ENCODE assay signal across 32 cellular contexts in the genomic region with DNA sequence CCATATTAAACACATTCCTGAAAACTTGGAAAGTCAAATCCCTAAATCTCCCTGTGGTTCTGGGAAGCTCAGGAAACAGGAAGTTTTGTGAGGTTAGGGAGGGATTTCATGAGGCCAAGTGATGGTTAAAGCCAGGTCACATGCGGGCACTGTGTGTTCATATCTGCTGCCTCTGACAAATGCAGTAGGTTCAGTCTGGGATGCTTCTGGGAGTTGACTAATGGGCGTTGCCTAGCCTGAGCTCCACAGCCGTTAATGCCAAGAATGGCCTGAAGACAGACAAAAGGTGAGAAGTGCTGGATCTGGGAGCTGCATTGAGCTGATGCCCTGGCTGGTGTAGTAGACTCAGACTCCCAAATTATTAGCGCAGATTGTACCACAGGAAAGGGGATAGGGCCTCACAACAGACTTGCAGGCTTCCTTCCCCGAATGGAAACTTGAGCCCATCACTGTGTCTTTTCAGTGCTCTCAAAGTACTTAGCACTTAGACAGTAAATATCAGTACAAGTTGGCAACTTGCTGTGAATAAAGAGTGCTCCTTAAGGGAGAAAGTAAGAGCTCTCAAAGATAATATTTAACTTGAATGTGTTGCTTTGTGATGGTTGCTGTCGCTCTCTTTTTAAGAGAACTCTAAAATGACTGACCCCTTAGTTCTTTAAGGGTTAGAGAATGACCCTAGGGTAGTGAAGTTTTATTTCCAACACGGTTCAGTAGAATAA. TPM values are rescaled to one million over a fixed set of nuclear protein-coding genes. Genes with fewer than 3 reads are reported as not detected.
A peak's percentile ranks its signal among the peaks of the same experiment; 100 is the strongest.
DNase-seq lines count a peak whose midpoint lies in the region; ATAC-seq and TF ChIP-seq lines count a peak whose summit lies in the region.
"Had no signal": no experiment of that assay in that cellular context is flagged by ENCODE, and none has a peak within 500 bp of the region (broad histone marks: within the 10 kb centered on the region; RNA-seq: fewer than 3 reads in every experiment).

No MANE protein-coding gene starts in this region.

- no peak overlapping the region for H3K4me3 Mint-ChIP-seq in activated T-helper 17 cell treated with anti-CD3 and anti-CD28 coated beads, Interleukin-2, amount 50 U/mL, for 72 hours
- H3K4me3 Mint-ChIP-seq: activated CD4-positive, alpha-beta memory T cell treated with anti-CD3 and anti-CD28 coated beads for 36 hours; nephron; T-cell had no signal

- H3K9me3 ChIP-seq in GM23248 (ENCODE audit: low read depth) (no peaks in the 10 kb centered on the region), trophoblast cell (ENCODE audit: insufficient read depth, low read depth, low read length) (no peaks in the 10 kb centered on the region), osteoblast (ENCODE audit: low read depth, low read length) (no peaks in the 10 kb centered on the region)
- H3K9me3 ChIP-seq: BE2C, MG63, pancreas, right atrium auricular region, transverse colon had no signal

- H3K14ac ChIP-seq in trophoblast cell (ENCODE audit: low read length), result no peak overlapping the region

- no peak overlapping the region for H3K4ac ChIP-seq in trophoblast cell (ENCODE audit: low read depth, low read length)

- no peak overlapping the region for H3K9ac ChIP-seq in GM23248
- H3K9ac ChIP-seq in trophoblast cell (ENCODE audit: low read length), result no peak overlapping the region

- H2AK5ac ChIP-seq in trophoblast cell (ENCODE audit: low read length), result no peak overlapping the region

- in situ Hi-C loops in GM23248 (cut with MboI), result no loop called here

- no peak overlapping the region for H3K23ac ChIP-seq in trophoblast cell (ENCODE audit: low read length)

- TF ChIP-seq CTCF in fibroblast of villous mesenchyme (IDR thresholded peaks at IDR 0.05; ENCODE audit: insufficient read depth, low read depth, low read length) (no peak), osteoblast (IDR thresholded peaks at IDR 0.05; ENCODE audit: extremely low read depth, low read depth, low read length) (no peak)

- H3K79me1 ChIP-seq in trophoblast cell (ENCODE audit: low read length), result no peaks in the 10 kb centered on the region

- H3K36me3 ChIP-seq in GM23248 (ENCODE audit: low read depth), result peaks cover 8% of the 10 kb centered on the region; the same call in 1 of the 2 replicates
- H3K36me3 ChIP-seq in trophoblast cell (ENCODE audit: control insufficient read depth in 1 of 2, insufficient read depth in 2 of 2, low read length in 2 of 2), result peaks cover 0 to 3% of the 10 kb centered on the region in 2 experiments
- H3K36me3 ChIP-seq in osteoblast (ENCODE audit: insufficient read depth, low read length), result no peaks in the 10 kb centered on the region
- H3K36me3 ChIP-seq: BE2C, MG63, pancreas, right atrium auricular region, transverse colon had no signal

- peaks cover 5% of the 10 kb centered on the region for H3K4me1 Mint-ChIP-seq in activated T-helper 17 cell treated with anti-CD3 and anti-CD28 coated beads, Interleukin-2, amount 50 U/mL, for 72 hours
- H3K4me1 Mint-ChIP-seq: nephron, T-cell had no signal

- H3K27me3 ChIP-seq in GM23248 (replicated peaks; ENCODE audit: insufficient read depth), result no peaks in the 10 kb centered on the region
- H3K27me3 ChIP-seq in trophoblast cell (ENCODE audit: insufficient read depth, low read length), result no peaks in the 10 kb centered on the region
- H3K27me3 ChIP-seq in osteoblast (ENCODE audit: insufficient read depth, low read length), result no peaks in the 10 kb centered on the region
- H3K27me3 ChIP-seq: BE2C, MG63, pancreas, right atrium auricular region had no signal

- H3K18ac ChIP-seq in trophoblast cell (ENCODE audit: low read length), result no peak overlapping the region

- H3K4me1 ChIP-seq in GM23248 (ENCODE audit: insufficient read depth), result no peaks in the 10 kb centered on the region
- H3K4me1 ChIP-seq in trophoblast cell (ENCODE audit: control insufficient read depth in 1 of 2, insufficient read depth in 2 of 2, low read length in 2 of 2), result no peaks in the 10 kb centered on the region
- no peaks in the 10 kb centered on the region for H3K4me1 ChIP-seq in osteoblast (ENCODE audit: insufficient read depth, low read length)
- H3K4me1 ChIP-seq: BE2C, pancreas, right atrium auricular region, transverse colon had no signal

- H2AFZ ChIP-seq in GM23248, result no peak overlapping the region
- no peak overlapping the region for H2AFZ ChIP-seq in trophoblast cell (ENCODE audit: insufficient read depth, low read length, poor library complexity)
- H2AFZ ChIP-seq in osteoblast (ENCODE audit: low read length), result no peak overlapping the region

- peaks cover 3% of the 10 kb centered on the region for H3K27me3 Mint-ChIP-seq in activated T-helper 17 cell treated with anti-CD3 and anti-CD28 coated beads, Interleukin-2, amount 50 U/mL, for 72 hours
- H3K27me3 Mint-ChIP-seq: activated CD4-positive, alpha-beta memory T cell treated with anti-CD3 and anti-CD28 coated beads for 36 hours; T-cell had no signal

- H4K20me1 ChIP-seq in GM23248 (ENCODE audit: insufficient read depth), result no peaks in the 10 kb centered on the region
- H4K20me1 ChIP-seq in osteoblast (ENCODE audit: insufficient read depth, low read length), result no peaks in the 10 kb centered on the region

- H3K4me3 ChIP-seq in GM23248, result no peak overlapping the region
- no peak overlapping the region for H3K4me3 ChIP-seq in fibroblast of villous mesenchyme (ENCODE audit: low read depth, low read length)
- H3K4me3 ChIP-seq in trophoblast cell (ENCODE audit: low read depth, low read length), result no peak overlapping the region
- no peak overlapping the region for H3K4me3 ChIP-seq in osteoblast (ENCODE audit: insufficient read depth, low read length)
- H3K4me3 ChIP-seq: coronary artery, K562, MG63, pancreas, right atrium auricular region, transverse colon had no signal

- no peak overlapping the region for H3K4me2 ChIP-seq in GM23248 (ENCODE audit: unreplicated experiment)
- no peak overlapping the region for H3K4me2 ChIP-seq in trophoblast cell (ENCODE audit: low read length)
- no peak overlapping the region for H3K4me2 ChIP-seq in osteoblast (ENCODE audit: insufficient read depth, low read length)

- DNase-seq in GM23248, result peak; percentile 44
- peak; percentile 92 for DNase-seq in fibroblast of villous mesenchyme (ENCODE audit: low read depth)
- DNase-seq in trophoblast cell, result peak; percentile 18 to 40
- no peak for DNase-seq in HuH-7.5 (ENCODE audit: low spot score)
- DNase-seq in activated CD4-positive, CD25-positive, alpha-beta regulatory T cell treated with anti-CD3 and anti-CD28 coated beads, Interleukin-2, amount 50 U/mL, for 72 hours, result no peak
- DNase-seq in osteoblast (ENCODE audit: insufficient read length, low spot score, missing footprints), result no peak
- DNase-seq: ACHN; activated CD4-positive, alpha-beta memory T cell treated with anti-CD3 and anti-CD28 coated beads for 36 hours; activated CD8-positive, alpha-beta memory T cell treated with anti-CD3 and anti-CD28 coated beads, Interleukin-2, amount 50 U/mL, for 48 hours; anterior cingulate cortex; BE2C; GDM1; GOT3; MG63; NCI-H2029; NCI-H345; NCI-H748 treated with DMSO at 0.1 percent for 48 hours; pancreas; stimulated activated CD4-positive, alpha-beta T cell treated with anti-CD3 and anti-CD28 coated beads, Interleukin-2, amount 100 ng/mL, for 48 hours; T-cell; transverse colon had no signal

- H4K12ac ChIP-seq in trophoblast cell (ENCODE audit: low read depth, low read length), result no peak overlapping the region

- H2BK12ac ChIP-seq in trophoblast cell (ENCODE audit: low read length), result no peak overlapping the region

- no peak overlapping the region for H2BK120ac ChIP-seq in trophoblast cell (ENCODE audit: insufficient read depth, low read length, poor library complexity)

- H4K91ac ChIP-seq in trophoblast cell (ENCODE audit: low read depth, low read length), result no peak overlapping the region

- no peak overlapping the region for H2BK5ac ChIP-seq in trophoblast cell (ENCODE audit: low read depth, low read length, poor library complexity)

- no peaks in the 10 kb centered on the region for H3K9me3 Mint-ChIP-seq in activated T-helper 17 cell treated with anti-CD3 and anti-CD28 coated beads, Interleukin-2, amount 50 U/mL, for 72 hours
- H3K9me3 Mint-ChIP-seq: activated CD4-positive, alpha-beta memory T cell treated with anti-CD3 and anti-CD28 coated beads for 36 hours; activated naive CD4-positive, alpha-beta T cell treated with anti-CD3 and anti-CD28 coated beads, Interleukin-2, amount 50 U/mL, for 72 hours; nephron; T-cell had no signal

- peaks cover 16% of the 10 kb centered on the region for H3K36me3 Mint-ChIP-seq in activated T-helper 17 cell treated with anti-CD3 and anti-CD28 coated beads, Interleukin-2, amount 50 U/mL, for 72 hours (ENCODE audit: low read depth)

- H3K27ac ChIP-seq in GM23248, result no peak overlapping the region
- no peak overlapping the region for H3K27ac ChIP-seq in trophoblast cell (ENCODE audit: low read depth, low read length)
- H3K27ac ChIP-seq in osteoblast (ENCODE audit: low read depth, low read length), result no peak overlapping the region
- H3K27ac ChIP-seq: coronary artery, pancreas, right atrium auricular region, RWPE1, transverse colon had no signal

- no peaks in the 10 kb centered on the region for H3K9me2 ChIP-seq in GM23248 (ENCODE audit: insufficient read depth)

- no peak for ATAC-seq in activated T-helper 17 cell treated with anti-CD3 and anti-CD28 coated beads, Interleukin-2, amount 50 U/mL, for 72 hours (replicated peaks)
- ATAC-seq in GM18498 (IDR thresholded peaks at IDR 0.05; ENCODE audit: unreplicated experiment), result no peak
- ATAC-seq: K562, pancreas, T-cell had no signal

- WGBS in GM23248 (ENCODE audit: low coverage in 1 of 2, low lambda C conversion rate in 2 of 2, missing lambda C conversion rate in 2 of 2), 2 experiments, result 68 to 77% methylated on average over 7 of the region's 7 CpGs
- WGBS in trophoblast cell (ENCODE audit: extremely low coverage, insufficient coverage, insufficient read length), result no CpG with 5 or more reads among the region's 7 CpGs

- no peaks in the 10 kb centered on the region for H3K79me2 ChIP-seq in GM23248 (ENCODE audit: insufficient read depth)
- H3K79me2 ChIP-seq in trophoblast cell (ENCODE audit: control insufficient read depth, insufficient read depth, low read length, poor library complexity), result no peaks in the 10 kb centered on the region
- no peaks in the 10 kb centered on the region for H3K79me2 ChIP-seq in osteoblast (ENCODE audit: insufficient read depth, low read length)

- H3F3A ChIP-seq in GM23248 (ENCODE audit: insufficient read depth), result no peaks in the 10 kb centered on the region

- peak overlapping the region; percentile 26 for H3K27ac Mint-ChIP-seq in activated T-helper 17 cell treated with anti-CD3 and anti-CD28 coated beads, Interleukin-2, amount 50 U/mL, for 72 hours
- H3K27ac Mint-ChIP-seq: activated CD4-positive, alpha-beta memory T cell treated with anti-CD3 and anti-CD28 coated beads for 36 hours; T-cell had no signal

- H4K8ac ChIP-seq in trophoblast cell (ENCODE audit: low read depth, low read length), result no peak overlapping the region

RNA-seq across cellular contexts. Expression of gene GSG1, which starts 17.3 kb away (rescaled TPM):
- total RNA-seq in GM23248 (2014; rRNA removed; shearing (Covaris generic)), result 0.86 and 1.3 TPM in 2 replicates
- polyA plus RNA-seq in GM23248 (2016; fragmentation: Nextera tagmentation; extraction: Ambion mirVana), result 2.0 and 2.9 TPM in 2 replicates
- not detected for total RNA-seq in activated T-helper 17 cell treated with anti-CD3 and anti-CD28 coated beads, Interleukin-2, amount 50 U/mL, for 72 hours
- total RNA-seq in fibroblast of villous mesenchyme (0.32 and 11.2 TPM in 2 replicates), osteoblast (0.29 and 0.36 TPM in 2 replicates)
- 0.03 TPM in 1 of 2 replicates, not detected in the other for polyA plus RNA-seq in trophoblast cell (2013)
- total RNA-seq: activated CD4-positive, alpha-beta memory T cell treated with anti-CD3 and anti-CD28 coated beads for 36 hours; activated naive CD4-positive, alpha-beta T cell treated with anti-CD3 and anti-CD28 coated beads, Interleukin-2, amount 50 U/mL, for 72 hours; cardiac septum; K562; liver; right atrium auricular region; SK-MEL-5; T-cell; transverse colon had no signal
- polyA plus RNA-seq: K562, liver had no signal

RNA-seq across cellular contexts. Expression of gene FAM234B, which starts 41.9 kb away (rescaled TPM):
- 5.0 and 6.4 TPM in 2 replicates for total RNA-seq in GM23248 (2014; rRNA removed; shearing (Covaris generic))
- 5.1 and 5.6 TPM in 2 replicates for polyA plus RNA-seq in GM23248 (2016; fragmentation: Nextera tagmentation; extraction: Ambion mirVana)
- total RNA-seq in activated T-helper 17 cell treated with anti-CD3 and anti-CD28 coated beads, Interleukin-2, amount 50 U/mL, for 72 hours, result 10 to 100 TPM in 1 of 2 donors, 1 to 10 TPM in 1; 9.7 to 14.7 TPM
- 5.8 and 10.8 TPM in 2 replicates for total RNA-seq in fibroblast of villous mesenchyme
- 2.9 and 3.1 TPM in 2 replicates for polyA plus RNA-seq in trophoblast cell (2013)
- 3.3 and 5.6 TPM in 2 replicates for total RNA-seq in osteoblast

Comparison
In these comparisons a context has a peak if more than half of its experiments do, and no peak if none do; other contexts are left out.
1. DNase-seq: peak in GM23248 (single experiment), fibroblast of villous mesenchyme (single experiment) and trophoblast cell (2 of 2); none in HuH-7.5 (single experiment), activated CD4-positive, CD25-positive, alpha-beta regulatory T cell treated with anti-CD3 and anti-CD28 coated beads, Interleukin-2, amount 50 U/mL, for 72 hours (single experiment) and osteoblast (single experiment).